In genomic region chr1:97340951-97341350, GRCh38 we compare ENCODE assay signal across 18 cellular contexts.
DNase-seq lines count a peak whose midpoint lies in the region; ATAC-seq and TF ChIP-seq lines count a peak whose summit lies in the region.
"Had no signal": no experiment of that assay in that cellular context is flagged by ENCODE, and none has a peak within 500 bp of the region (broad histone marks: within the 10 kb centered on the region; RNA-seq: fewer than 3 reads in every experiment).

No MANE protein-coding gene starts in this region.

- H3K4me1 ChIP-seq in SK-N-SH (ENCODE audit: control insufficient read depth in 1 of 2, insufficient read depth in 2 of 2, low read depth in 1 of 2, low read length in 1 of 2) (peaks cover 0 to 9% of the 10 kb centered on the region in 2 experiments; a peak in 2 of 4 replicates), fibroblast of lung (ENCODE audit: control insufficient read depth, extremely low read depth, insufficient read depth, low read length) (no peaks in the 10 kb centered on the region), right atrium auricular region (no peaks in the 10 kb centered on the region)
- H3K4me1 ChIP-seq: Peyer's patch had no signal

- H3K79me2 ChIP-seq in SK-N-SH (ENCODE audit: insufficient read depth), result no peaks in the 10 kb centered on the region
- H3K79me2 ChIP-seq in fibroblast of lung (ENCODE audit: control insufficient read depth, insufficient read depth, low read length), result no peaks in the 10 kb centered on the region

- no peaks in the 10 kb centered on the region for H3K9me3 ChIP-seq in SK-N-SH
- H3K9me3 ChIP-seq in fibroblast of lung (ENCODE audit: control insufficient read depth, insufficient read depth, low read depth, low read length), result no peaks in the 10 kb centered on the region
- H3K9me3 ChIP-seq in right atrium auricular region, result no peaks in the 10 kb centered on the region
- H3K9me3 ChIP-seq: Peyer's patch had no signal

- H3K27ac ChIP-seq in SK-N-SH (ENCODE audit: low read depth in 2 of 2, low read length in 1 of 2), result peak overlapping the region; percentile 38 to 47; a peak in 2 of 4 replicates
- H3K27ac ChIP-seq in fibroblast of lung (ENCODE audit: insufficient read depth, low read length), result no peak overlapping the region
- no peak overlapping the region for H3K27ac ChIP-seq in right atrium auricular region
- H3K27ac ChIP-seq: Peyer's patch had no signal

- WGBS in SK-N-SH (ENCODE audit: low lambda C conversion rate), result 82% methylated on average over 1 of the region's 1 CpG

- H3K36me3 ChIP-seq in SK-N-SH (replicated peaks in 1 of 2; ENCODE audit: control insufficient read depth in 1 of 2, insufficient read depth in 2 of 2, low read length in 1 of 2) (peaks cover 0 to 7% of the 10 kb centered on the region in 2 experiments), fibroblast of lung (ENCODE audit: control insufficient read depth, insufficient read depth, low read length) (no peaks in the 10 kb centered on the region), right atrium auricular region (no peaks in the 10 kb centered on the region)
- H3K36me3 ChIP-seq: Peyer's patch had no signal

- H3F3A ChIP-seq in SK-N-SH (replicated peaks; ENCODE audit: insufficient read depth), result peaks cover 7% of the 10 kb centered on the region

- TF ChIP-seq CTCF in SK-N-SH (IDR thresholded peaks at IDR 0.05) (no peak), fibroblast of lung (conservative IDR thresholded peaks at IDR 0.05 in 1 of 2, IDR thresholded peaks at IDR 0.05 in 1 of 2; ENCODE audit: low read depth in 1 of 2, low read length in 2 of 2) (no peak), right atrium auricular region (IDR thresholded peaks at IDR 0.05) (no peak)

- no peak for TF ChIP-seq RAD21 in SK-N-SH (IDR thresholded peaks at IDR 0.05; ENCODE audit: low read length)

- no peaks in the 10 kb centered on the region for H4K20me1 ChIP-seq in SK-N-SH (ENCODE audit: insufficient read depth)
- H4K20me1 ChIP-seq in fibroblast of lung (ENCODE audit: control insufficient read depth, extremely low read depth, insufficient read depth, low read length), result no peaks in the 10 kb centered on the region

- H2AFZ ChIP-seq in SK-N-SH (ENCODE audit: low read depth) (no peak overlapping the region), fibroblast of lung (ENCODE audit: low read length) (no peak overlapping the region)

- DNase-seq in GM04503 (ENCODE audit: low read depth) (peak; percentile 45), SK-N-SH (no peak), fibroblast of lung (ENCODE audit: low read depth in 2 of 2) (peak; percentile 77 to 92), skeletal muscle cell (ENCODE audit: low read depth) (peak; percentile 59), middle frontal gyrus (ENCODE audit: extremely low spot score, low spot score) (no peak), right atrium auricular region (ENCODE audit: low spot score) (no peak)
- DNase-seq: activated naive CD4-positive, alpha-beta T cell treated with anti-CD3 and anti-CD28 coated beads, Interleukin-2, amount 10 ng/mL, durations not matched to agents 7 days and 5 days; CD4-positive, alpha-beta memory T cell; central memory CD4-positive, alpha-beta T cell; left ventricle myocardium superior; naive thymus-derived CD8-positive, alpha-beta T cell; NCI-H1694 treated with DMSO at 0.1 percent for 48 hours; NCI-H526 treated with DMSO at 0.1 percent for 48 hours; Peyer's patch; stimulated activated CD4-positive, alpha-beta T cell treated with anti-CD3 and anti-CD28 coated beads, Interleukin-15, amount 100 ng/mL, for 24 hours; T-helper 17 cell had no signal

- H3K4me3 ChIP-seq in SK-N-SH (ENCODE audit: low read depth in 2 of 2, low read length in 1 of 2), result no peak overlapping the region
- H3K4me3 ChIP-seq in fibroblast of lung (replicated peaks in 1 of 4; ENCODE audit: control extremely low read depth in 1 of 4, insufficient read depth in 1 of 4, low read depth in 3 of 4, low read length in 4 of 4), result no peak overlapping the region
- no peak overlapping the region for H3K4me3 ChIP-seq in skeletal muscle cell (ENCODE audit: low read depth, low read length)
- H3K4me3 ChIP-seq in right atrium auricular region, result no peak overlapping the region
- H3K4me3 ChIP-seq: Peyer's patch had no signal

- no peaks in the 10 kb centered on the region for H3K27me3 ChIP-seq in SK-N-SH (ENCODE audit: insufficient read depth)
- H3K27me3 ChIP-seq in fibroblast of lung (ENCODE audit: control insufficient read depth, insufficient read depth, low read length), result no peaks in the 10 kb centered on the region
- no peaks in the 10 kb centered on the region for H3K27me3 ChIP-seq in right atrium auricular region
- H3K27me3 ChIP-seq: Peyer's patch had no signal

- no peaks in the 10 kb centered on the region for H3K9me2 ChIP-seq in SK-N-SH

- no peak overlapping the region for H3K9ac ChIP-seq in SK-N-SH
- no peak overlapping the region for H3K9ac ChIP-seq in fibroblast of lung (ENCODE audit: insufficient read depth, low read length)

- CTCF ChIA-PET in SK-N-SH (lab: Yijun Ruan, JAX), result interaction anchor here (1.3 kb wide), 1 partner anchor 22 kb away, joined by 3 read pairs; no protein-coding TSS in a partner anchor

- H3K4me2 ChIP-seq in SK-N-SH (no peak overlapping the region), fibroblast of lung (ENCODE audit: extremely low read depth, insufficient read depth, low read length) (no peak overlapping the region)

- TF ChIP-seq EP300 in SK-N-SH (IDR thresholded peaks at IDR 0.05; ENCODE audit: borderline replicate concordance in 1 of 2, low read depth in 1 of 2, low read length in 1 of 2), result no peak

- ATAC-seq in GM21367 (IDR thresholded peaks at IDR 0.05; ENCODE audit: unreplicated experiment) (no peak), GM18873 (IDR thresholded peaks at IDR 0.05; ENCODE audit: low FRiP score, unreplicated experiment) (no peak)
- ATAC-seq: left ventricle myocardium superior; naive thymus-derived CD8-positive, alpha-beta T cell; T-helper 17 cell had no signal

- POLR2A ChIA-PET in SK-N-SH (lab: Yijun Ruan, JAX), result no interaction called here

TF ChIP-seq in SK-N-SH, 30 proteins besides CTCF, POLR2A, EP300 and RAD21:
- TF ChIP-seq USF2 (IDR thresholded peaks at IDR 0.05; ENCODE audit: borderline replicate concordance, low read depth, low read length) (no peak), TCF12 (IDR thresholded peaks at IDR 0.05) (peak; percentile 38; the same call in 1 of the 2 replicates), TEAD4 (IDR thresholded peaks at IDR 0.05; ENCODE audit: borderline replicate concordance, insufficient read depth) (no peak), PBX3 (IDR thresholded peaks at IDR 0.05) (0 out of 2 replicates have a peak, but pooled peaks have one; percentile 22), NFIC (IDR thresholded peaks at IDR 0.05; ENCODE audit: borderline replicate concordance) (peak; percentile 80)
- TF ChIP-seq, protein P1, sequence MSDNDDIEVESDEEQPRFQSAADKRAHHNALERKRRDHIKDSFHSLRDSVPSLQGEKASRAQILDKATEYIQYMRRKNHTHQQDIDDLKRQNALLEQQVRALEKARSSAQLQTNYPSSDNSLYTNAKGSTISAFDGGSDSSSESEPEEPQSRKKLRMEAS (IDR thresholded peaks at IDR 0.05; ENCODE audit: low read depth), result no peak
TF ChIP-seq in SK-N-SH: peak in this region for 3.

Comparison
In these comparisons a context has a peak if more than half of its experiments do, and no peak if none do; other contexts are left out.
1. DNase-seq: peak in GM04503 (single experiment), fibroblast of lung (2 of 2) and skeletal muscle cell (single experiment); none in SK-N-SH (single experiment), middle frontal gyrus (single experiment) and right atrium auricular region (single experiment).
2. H3K27ac ChIP-seq: peak in SK-N-SH (2 of 2); none in fibroblast of lung (single experiment) and right atrium auricular region (0 of 2).